In genomic region chr6:43770417-43771209, GRCh38 we compare ENCODE assay signal across 8 cellular contexts. TPM values are rescaled to one million over a fixed set of nuclear protein-coding genes. Genes with fewer than 3 reads are reported as not detected.
A peak's percentile ranks its signal among the peaks of the same experiment; 100 is the strongest.
DNase-seq lines count a peak whose midpoint lies in the region; ATAC-seq and TF ChIP-seq lines count a peak whose summit lies in the region.

No MANE protein-coding gene starts in this region.

- no peak for TF ChIP-seq CTCF in RWPE2 (IDR thresholded peaks at IDR 0.05; ENCODE audit: poor library complexity, severe bottlenecking)

- intact Hi-C loops in left cardiac atrium (cut with DNase I) = loop anchor here in 1 of 2 donors (2.0 to 5.0 kb wide), 3 partner anchors 103 to 232 kb away; no protein-coding TSS in a partner anchor

- no peaks in the 10 kb centered on the region for H3K9me3 ChIP-seq in RWPE2 (ENCODE audit: severe bottlenecking)
- H3K9me3 ChIP-seq in trophoblast cell (ENCODE audit: insufficient read depth, low read depth, low read length) = no peaks in the 10 kb centered on the region

- H2BK5ac ChIP-seq in trophoblast cell (ENCODE audit: low read depth, low read length, poor library complexity) = peak overlapping the region; percentile 18

- peaks cover 9% of the 10 kb centered on the region for H3K79me2 ChIP-seq in trophoblast cell (ENCODE audit: control insufficient read depth, insufficient read depth, low read length, poor library complexity)

- H3K36me3 ChIP-seq in RWPE2 (ENCODE audit: low read depth) (peaks cover 47% of the 10 kb centered on the region), trophoblast cell (ENCODE audit: control insufficient read depth in 1 of 2, insufficient read depth in 2 of 2, low read length in 2 of 2) (no peaks in the 10 kb centered on the region)

- H3K23ac ChIP-seq in trophoblast cell (ENCODE audit: low read length) = no peak overlapping the region

- peak overlapping the region; percentile 65 for H2BK120ac ChIP-seq in trophoblast cell (ENCODE audit: insufficient read depth, low read length, poor library complexity)

- H3K27me3 ChIP-seq in RWPE2 (ENCODE audit: insufficient read depth, poor library complexity, severe bottlenecking) (no peaks in the 10 kb centered on the region), trophoblast cell (ENCODE audit: insufficient read depth, low read length) (no peaks in the 10 kb centered on the region)

- peak overlapping the region; percentile 83 for H3K27ac ChIP-seq in RWPE2 (ENCODE audit: poor library complexity, severe bottlenecking)
- peak overlapping the region; percentile 38 for H3K27ac ChIP-seq in trophoblast cell (ENCODE audit: low read depth, low read length)

- H4K91ac ChIP-seq in trophoblast cell (ENCODE audit: low read depth, low read length) = peak overlapping the region; percentile 71

- peak overlapping the region; percentile 81 for H3K4me3 ChIP-seq in RWPE2 (ENCODE audit: severe bottlenecking)
- peak overlapping the region; percentile 82 for H3K4me3 ChIP-seq in trophoblast cell (ENCODE audit: low read depth, low read length)

- WGBS in trophoblast cell (ENCODE audit: extremely low coverage, insufficient coverage, insufficient read length) = no CpG with 5 or more reads among the region's 84 CpGs

- peak overlapping the region; percentile 27 for H4K8ac ChIP-seq in trophoblast cell (ENCODE audit: low read depth, low read length)

- ATAC-seq in HG02870 (IDR thresholded peaks at IDR 0.05; ENCODE audit: unreplicated experiment) = peak; percentile 6
- no peak for ATAC-seq in RWPE2 (ENCODE audit: low read depth)
- peak; percentile 43 to 44 for ATAC-seq in left cardiac atrium
- no peak for ATAC-seq in HG03342 (IDR thresholded peaks at IDR 0.05; ENCODE audit: unreplicated experiment)

- peak overlapping the region; percentile 41 for H2BK12ac ChIP-seq in trophoblast cell (ENCODE audit: low read length)

- peak overlapping the region; percentile 98 for H3K4me2 ChIP-seq in trophoblast cell (ENCODE audit: low read length)

- peak overlapping the region; percentile 79 for H3K9ac ChIP-seq in trophoblast cell (ENCODE audit: low read length)

- H3K79me1 ChIP-seq in trophoblast cell (ENCODE audit: low read length) = peaks cover 17% of the 10 kb centered on the region

- H3K14ac ChIP-seq in trophoblast cell (ENCODE audit: low read length) = peak overlapping the region; percentile 89

- no peak overlapping the region for H2AK5ac ChIP-seq in trophoblast cell (ENCODE audit: low read length)

- H3K4me1 ChIP-seq in RWPE2 (ENCODE audit: insufficient read depth, poor library complexity, severe bottlenecking) (peaks cover 7% of the 10 kb centered on the region), trophoblast cell (ENCODE audit: control insufficient read depth in 1 of 2, insufficient read depth in 2 of 2, low read length in 2 of 2) (peaks cover 7 to 18% of the 10 kb centered on the region in 2 experiments)

- H3K4ac ChIP-seq in trophoblast cell (ENCODE audit: low read depth, low read length) = peak overlapping the region; percentile 53

- DNase-seq in COLO668 (lab: John Stamatoyannopoulos, UW; ENCODE audit: unreplicated experiment) = peak; percentile 65
- peak; percentile 63 for DNase-seq in RWPE2 (ENCODE audit: low spot score)
- DNase-seq in amygdala (lab: John Stamatoyannopoulos, UW) = peak in 39 of 56 donors; percentile 18 to 64 (median 41)
- DNase-seq in left cardiac atrium = peak; percentile 79
- peak; percentile 28 to 50 for DNase-seq in trophoblast cell
- DNase-seq in NCI-H2081 treated with DMSO at 0.1 percent for 48 hours (lab: John Stamatoyannopoulos, UW) = no peak

- peak overlapping the region; percentile 93 for H3K18ac ChIP-seq in trophoblast cell (ENCODE audit: low read length)

- H2AFZ ChIP-seq in trophoblast cell (ENCODE audit: insufficient read depth, low read length, poor library complexity) = peak overlapping the region; percentile 72

- H4K12ac ChIP-seq in trophoblast cell (ENCODE audit: low read depth, low read length) = peak overlapping the region; percentile 51

RNA-seq across cellular contexts. Expression of gene VEGFA, which starts 0.6 kb away (rescaled TPM):
- total RNA-seq in left cardiac atrium = 100 to 1,000 TPM; 168 to 212 TPM
- polyA plus RNA-seq in trophoblast cell (2013) = 111 and 117 TPM in 2 replicates

Comparison
In these comparisons a context has a peak if more than half of its experiments do, and no peak if none do; other contexts are left out.
1. ATAC-seq: peak in HG02870 (single experiment) and left cardiac atrium (2 of 2); none in RWPE2 (single experiment) and HG03342 (single experiment).